ENCODE assay signal across 23 cellular contexts in the genomic region with DNA sequence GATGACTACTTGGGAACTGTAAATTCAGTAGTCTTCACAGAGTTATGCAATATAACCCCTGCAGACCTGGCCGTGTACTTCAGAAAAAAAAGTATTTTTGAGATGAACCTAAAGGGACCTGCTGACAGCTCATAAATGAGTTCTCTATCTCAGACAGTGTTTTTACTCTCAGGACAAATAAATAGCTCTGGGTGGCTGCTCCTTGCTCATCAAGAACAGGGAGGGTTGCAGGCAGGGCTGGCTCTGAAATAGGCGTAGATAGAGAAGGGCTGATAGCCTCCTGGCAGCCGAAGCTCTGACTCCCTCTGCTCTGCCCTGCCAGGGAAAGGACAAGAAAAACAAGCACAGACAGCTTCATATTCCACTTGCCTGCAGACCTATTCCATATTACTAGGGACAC.
DNase-seq lines count a peak whose midpoint lies in the region; ATAC-seq and TF ChIP-seq lines count a peak whose summit lies in the region.
"Had no signal": no experiment of that assay in that cellular context is flagged by ENCODE, and none has a peak within 500 bp of the region (broad histone marks: within the 10 kb centered on the region; RNA-seq: fewer than 3 reads in every experiment).

No MANE protein-coding gene starts in this region.

- ATAC-seq in foreskin keratinocyte, result peak; percentile 19
- peak; percentile 50 for ATAC-seq in mucosa of descending colon
- no peak for ATAC-seq in HG03139 (IDR thresholded peaks at IDR 0.05; ENCODE audit: unreplicated experiment)
- ATAC-seq: naive thymus-derived CD4-positive, alpha-beta T cell had no signal

- H3K4me3 ChIP-seq in HEK293 (ENCODE audit: low read depth, low read length), result no peak overlapping the region
- H3K4me3 ChIP-seq in mucosa of descending colon, result no peak overlapping the region
- H3K4me3 ChIP-seq: skin epidermis, tibial nerve had no signal

- DNase-seq in RWPE1 (ENCODE audit: low spot score), result no peak
- peak in 1 of 2 donors; percentile 37 for DNase-seq in foreskin keratinocyte
- DNase-seq in mucosa of descending colon, result peak in 2 of 3 donors; percentile 23 to 46
- no peak for DNase-seq in NCI-H1092 (lab: John Stamatoyannopoulos, UW)
- no peak for DNase-seq in hepatic stellate cell (ENCODE audit: low spot score)
- no peak for DNase-seq in NCI-H526 treated with DMSO at 0.1 percent for 48 hours (lab: John Stamatoyannopoulos, UW)
- DNase-seq: activated B cell treated with CpG ODN at 0.5 μM for 24 hours; activated CD4-positive, alpha-beta memory T cell treated with anti-CD3 and anti-CD28 coated beads, Interleukin-2, amount 10 ng/mL, durations not matched to agents 7 days and 5 days; activated naive CD4-positive, alpha-beta T cell; activated T-cell treated with anti-CD3 and anti-CD28 coated beads for 4 hours; C1 segment of cervical spinal cord; effector CD4-positive, alpha-beta T cell; EL; HCEC 1CT; naive thymus-derived CD4-positive, alpha-beta T cell; NCI-H2171 treated with DMSO at 0.1 percent for 48 hours; PC-3; stimulated activated CD4-positive, alpha-beta T cell treated with anti-CD3 and anti-CD28 coated beads, Interleukin-2, amount 100 ng/mL, for 48 hours; stimulated activated naive CD4-positive, alpha-beta T cell treated with Interleukin-2 at 50 U/mL for 16 hours had no signal

- no peaks in the 10 kb centered on the region for H3K36me3 ChIP-seq in HEK293 (ENCODE audit: control insufficient read depth in 2 of 2, insufficient read depth in 1 of 2, low read length in 2 of 2)
- H3K36me3 ChIP-seq in mucosa of descending colon (ENCODE audit: low read depth), result no peaks in the 10 kb centered on the region
- H3K36me3 ChIP-seq: tibial nerve had no signal

- no peaks in the 10 kb centered on the region for H3K9me3 ChIP-seq in HEK293 (ENCODE audit: control insufficient read depth, insufficient read depth, low read depth, low read length)
- no peaks in the 10 kb centered on the region for H3K9me3 ChIP-seq in mucosa of descending colon
- H3K9me3 ChIP-seq: tibial nerve had no signal

- intact Hi-C loops in mucosa of descending colon (cut with DNase I, micrococcal nuclease), result no loop called here

- H3K27ac ChIP-seq in HEK293 (ENCODE audit: extremely low read depth, low read depth, low read length), result no peak overlapping the region
- H3K27ac ChIP-seq in RWPE1, result peak overlapping the region; percentile 91
- peak overlapping the region; percentile 94 for H3K27ac ChIP-seq in foreskin keratinocyte
- H3K27ac ChIP-seq: tibial nerve had no signal

- no peaks in the 10 kb centered on the region for H3K27me3 ChIP-seq in foreskin keratinocyte
- H3K27me3 ChIP-seq: tibial nerve had no signal

- CTCF ChIA-PET in HEK293 (lab: Yijun Ruan, JAX), result interaction anchor here (0.6 to 2.1 kb wide), 19 partner anchors 8 to 359 kb away, joined by 3 to 17 read pairs (median 3); partner anchors contain the start of gene SH3RF2
- CTCF ChIA-PET in RWPE1 (lab: Yijun Ruan, JAX), result interaction anchor here (0.6 to 1.6 kb wide), 5 partner anchors 9 to 529 kb away, joined by 3 to 7 read pairs (median 3); no protein-coding TSS in a partner anchor

- H3K4me1 ChIP-seq in HEK293 (ENCODE audit: control insufficient read depth, insufficient read depth, low read length), result no peaks in the 10 kb centered on the region
- H3K4me1 ChIP-seq in foreskin keratinocyte, result peaks cover 30% of the 10 kb centered on the region
- H3K4me1 ChIP-seq in mucosa of descending colon (ENCODE audit: low read depth), result peaks cover 33% of the 10 kb centered on the region
- H3K4me1 ChIP-seq: tibial nerve had no signal

- POLR2A ChIA-PET in HEK293 (lab: Yijun Ruan, JAX) (no interaction called here), RWPE1 (lab: Yijun Ruan, JAX; ENCODE audit: low non-redundant PET) (no interaction called here)

- TF ChIP-seq CTCF in HEK293 (tag by site-specific recombination; IDR thresholded peaks at IDR 0.05) (no peak), RWPE1 (conservative IDR thresholded peaks at IDR 0.05; ENCODE audit: low read depth) (no peak), foreskin keratinocyte (conservative IDR thresholded peaks at IDR 0.05) (no peak), mucosa of descending colon (IDR thresholded peaks at IDR 0.05) (no peak)

TF ChIP-seq in HEK293, 187 proteins besides CTCF, POLR2A, EP300 and RAD21:
- TF ChIP-seq ZNF157 (tag by site-specific recombination; IDR thresholded peaks at IDR 0.05), result no peak
- TF ChIP-seq, protein P1, sequence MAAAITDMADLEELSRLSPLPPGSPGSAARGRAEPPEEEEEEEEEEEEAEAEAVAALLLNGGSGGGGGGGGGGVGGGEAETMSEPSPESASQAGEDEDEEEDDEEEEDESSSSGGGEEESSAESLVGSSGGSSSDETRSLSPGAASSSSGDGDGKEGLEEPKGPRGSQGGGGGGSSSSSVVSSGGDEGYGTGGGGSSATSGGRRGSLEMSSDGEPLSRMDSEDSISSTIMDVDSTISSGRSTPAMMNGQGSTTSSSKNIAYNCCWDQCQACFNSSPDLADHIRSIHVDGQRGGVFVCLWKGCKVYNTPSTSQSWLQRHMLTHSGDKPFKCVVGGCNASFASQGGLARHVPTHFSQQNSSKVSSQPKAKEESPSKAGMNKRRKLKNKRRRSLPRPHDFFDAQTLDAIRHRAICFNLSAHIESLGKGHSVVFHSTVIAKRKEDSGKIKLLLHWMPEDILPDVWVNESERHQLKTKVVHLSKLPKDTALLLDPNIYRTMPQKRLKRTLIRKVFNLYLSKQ (tag by site-specific recombination; IDR thresholded peaks at IDR 0.05; ENCODE audit: borderline replicate concordance), result no peak
- 0 out of 2 replicates have a peak, but pooled peaks have one; percentile 6 for TF ChIP-seq SCRT2 (tag by site-specific recombination; IDR thresholded peaks at IDR 0.05)

Comparison
In these comparisons a context has a peak if more than half of its experiments do, and no peak if none do; other contexts are left out.
1. DNase-seq: peak in mucosa of descending colon (2 of 3); none in RWPE1 (single experiment), NCI-H1092 (single experiment), hepatic stellate cell (single experiment) and NCI-H526 treated with DMSO at 0.1 percent for 48 hours (single experiment).